In the genomic region with DNA sequence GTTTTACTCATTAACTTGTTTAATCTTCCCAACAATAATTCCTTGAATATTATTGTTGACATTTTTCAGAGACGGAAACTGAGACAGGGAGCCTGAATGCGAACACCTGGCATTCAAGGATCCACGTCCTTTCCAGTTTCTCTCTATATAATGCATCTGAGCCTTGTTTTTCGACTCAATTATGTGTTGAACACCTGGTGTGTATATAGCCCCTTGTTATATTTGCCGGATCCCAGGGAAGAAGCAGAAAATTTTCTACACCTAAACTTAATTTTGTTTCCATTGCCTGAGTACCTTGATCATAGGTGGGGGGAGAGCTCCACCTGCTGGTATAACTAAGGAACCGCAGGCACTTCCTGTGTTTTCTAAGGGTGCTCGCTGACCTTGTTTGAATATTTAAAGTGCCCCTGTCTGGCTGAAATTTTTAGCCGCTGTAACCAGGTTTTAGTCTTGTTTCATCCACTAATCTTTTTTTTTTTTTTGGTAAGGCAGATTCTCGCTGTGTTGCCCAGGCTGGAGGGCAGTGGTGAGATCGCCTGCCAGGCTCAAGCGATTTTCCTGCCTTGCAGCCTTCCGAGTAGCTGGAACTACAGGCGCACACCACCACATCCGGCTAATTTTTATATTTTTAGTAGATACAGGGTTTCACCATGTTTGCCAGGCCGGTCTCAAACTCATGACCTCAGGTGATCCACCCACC, we compare ENCODE assay signal across 8 cellular contexts. TPM values are rescaled to one million over a fixed set of nuclear protein-coding genes. Genes with fewer than 3 reads are reported as not detected.
DNase-seq lines count a peak whose midpoint lies in the region; ATAC-seq and TF ChIP-seq lines count a peak whose summit lies in the region.

No MANE protein-coding gene starts in this region.

- H3K27ac Mint-ChIP-seq in activated CD4-positive, alpha-beta T cell treated with anti-CD3 and anti-CD28 coated beads for 36 hours, result no peak overlapping the region

- ATAC-seq in HG03135 (IDR thresholded peaks at IDR 0.05; ENCODE audit: unreplicated experiment), result peak; percentile 46
- peak; percentile 46 for ATAC-seq in activated CD4-positive, alpha-beta T cell treated with anti-CD3 and anti-CD28 coated beads for 36 hours
- ATAC-seq in HG02840 (IDR thresholded peaks at IDR 0.05; ENCODE audit: low FRiP score, unreplicated experiment), result no peak

- CTCF ChIA-PET in activated CD4-positive, alpha-beta T cell treated with anti-CD3 and anti-CD28 coated beads for 36 hours (lab: Charles Lee), result interaction anchor here (0.6 to 6.3 kb wide), 20 partner anchors 13 to 1695 kb away, joined by 3 to 71 read pairs (median 4); a partner anchor contains a TSS

- no peak overlapping the region for H3K4me3 ChIP-seq in choroid plexus epithelial cell (ENCODE audit: low read depth, low read length)

- H3K4me1 Mint-ChIP-seq in activated CD4-positive, alpha-beta T cell treated with anti-CD3 and anti-CD28 coated beads for 36 hours, result peaks cover 29% of the 10 kb centered on the region

- TF ChIP-seq CTCF in choroid plexus epithelial cell (conservative IDR thresholded peaks at IDR 0.05; ENCODE audit: low read depth, low read length), result peak; percentile 92

- DNase-seq in DMS79 (lab: John Stamatoyannopoulos, UW) (peak; percentile 43), NCI-H460 (ENCODE audit: extremely low read depth, low read depth) (peak; percentile 73), choroid plexus epithelial cell (ENCODE audit: low read depth) (peak; percentile 83), left kidney (ENCODE audit: low read depth, low spot score) (peak; percentile 86)
- DNase-seq in activated CD4-positive, alpha-beta T cell treated with anti-CD3 and anti-CD28 coated beads for 36 hours, result peak; percentile 77
- peak; percentile 46 for DNase-seq in stimulated activated CD4-positive, alpha-beta T cell treated with anti-CD3 and anti-CD28 coated beads, Interleukin-2, amount 100 ng/mL, for 4 hours (ENCODE audit: low read depth)

- intact Hi-C loops in activated CD4-positive, alpha-beta T cell treated with anti-CD3 and anti-CD28 coated beads for 36 hours (cut with DNase I, micrococcal nuclease), result loop anchor here (1.0 to 10.0 kb wide), 8 partner anchors 20 to 481 kb away; no protein-coding TSS in a partner anchor

- H3K27me3 Mint-ChIP-seq in activated CD4-positive, alpha-beta T cell treated with anti-CD3 and anti-CD28 coated beads for 36 hours, result no peaks in the 10 kb centered on the region

- H3K36me3 Mint-ChIP-seq in activated CD4-positive, alpha-beta T cell treated with anti-CD3 and anti-CD28 coated beads for 36 hours (ENCODE audit: low read depth), result no peaks in the 10 kb centered on the region

- H3K9me3 Mint-ChIP-seq in activated CD4-positive, alpha-beta T cell treated with anti-CD3 and anti-CD28 coated beads for 36 hours (ENCODE audit: low read depth), result peaks cover 3% of the 10 kb centered on the region

- POLR2A ChIA-PET in activated CD4-positive, alpha-beta T cell treated with anti-CD3 and anti-CD28 coated beads for 36 hours (lab: Charles Lee), result no interaction called here

- H3K4me3 Mint-ChIP-seq in activated CD4-positive, alpha-beta T cell treated with anti-CD3 and anti-CD28 coated beads for 36 hours, result peak overlapping the region; percentile 36

RNA-seq across cellular contexts. Expression of a gene that starts 6.6 kb away (rescaled TPM):
- total RNA-seq in NCI-H460 (2014; rRNA removed; shearing (Covaris generic)), result 22.9 and 24.1 TPM in 2 replicates
- 20.3 and 22.5 TPM in 2 replicates for polyA plus RNA-seq in NCI-H460 (2014; cell fraction: nucleus; rRNA removed)
- total RNA-seq in activated CD4-positive, alpha-beta T cell treated with anti-CD3 and anti-CD28 coated beads for 36 hours, result 10 to 100 TPM; 25.9 to 33.1 TPM

RNA-seq across cellular contexts. Expression of a gene that starts 42.3 kb away (rescaled TPM):
- not detected in 2 replicates for total RNA-seq in NCI-H460 (2014; rRNA removed; shearing (Covaris generic))
- polyA plus RNA-seq in NCI-H460 (2014; cell fraction: nucleus; rRNA removed), result not detected in 2 replicates
- under 1 TPM in 1 of 2 experiments, not detected in 1; 0.27 TPM for total RNA-seq in activated CD4-positive, alpha-beta T cell treated with anti-CD3 and anti-CD28 coated beads for 36 hours
